8 cellular contexts compared by ENCODE assay signal in the genomic region with DNA sequence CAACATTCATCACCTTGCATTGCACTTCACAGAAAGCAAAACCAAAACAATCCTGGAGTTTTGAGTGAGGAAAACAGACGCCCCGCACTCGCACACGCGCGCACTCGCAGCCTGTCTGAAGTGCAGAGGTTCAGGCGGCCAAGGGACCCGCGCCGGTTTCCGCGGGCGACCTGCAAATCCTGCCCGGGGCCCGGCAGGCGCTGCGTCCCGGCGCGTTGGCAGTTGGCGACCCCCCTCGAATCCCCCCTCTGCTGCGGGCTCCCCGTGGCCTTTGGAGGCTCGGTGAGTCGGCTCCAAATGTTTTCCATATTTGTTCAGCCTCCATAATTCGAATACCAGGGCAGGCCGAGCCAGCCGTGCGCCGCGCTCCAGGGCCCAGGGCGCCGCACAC. TPM values are rescaled to one million over a fixed set of nuclear protein-coding genes. Genes with fewer than 3 reads are reported as not detected.
A peak's percentile ranks its signal among the peaks of the same experiment; 100 is the strongest.
DNase-seq lines count a peak whose midpoint lies in the region; ATAC-seq and TF ChIP-seq lines count a peak whose summit lies in the region.

A gene with protein sequence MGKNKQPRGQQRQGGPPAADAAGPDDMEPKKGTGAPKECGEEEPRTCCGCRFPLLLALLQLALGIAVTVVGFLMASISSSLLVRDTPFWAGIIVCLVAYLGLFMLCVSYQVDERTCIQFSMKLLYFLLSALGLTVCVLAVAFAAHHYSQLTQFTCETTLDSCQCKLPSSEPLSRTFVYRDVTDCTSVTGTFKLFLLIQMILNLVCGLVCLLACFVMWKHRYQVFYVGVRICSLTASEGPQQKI (plus strand): TSS at position 324 of the 391 bp plus-strand sequence. CDS start 100 bp downstream, outside the sequence.

- H3K9me3 ChIP-seq in left ventricle myocardium inferior (replicated peaks) = no peaks in the 10 kb centered on the region
- no peaks in the 10 kb centered on the region for H3K9me3 ChIP-seq in osteoblast (ENCODE audit: low read depth, low read length)

- H3K27ac ChIP-seq in left ventricle myocardium inferior (replicated peaks) (peak within 1 kb of the TSS; percentile 88), osteoblast (ENCODE audit: low read depth, low read length) (peak within 1 kb of the TSS; percentile 80)

- peaks cover 43% of the 10 kb centered on the region for H3K4me1 ChIP-seq in left ventricle myocardium inferior
- H3K4me1 ChIP-seq in osteoblast (ENCODE audit: insufficient read depth, low read length) = peaks cover 37% of the 10 kb centered on the region

- TF ChIP-seq CTCF in left ventricle myocardium inferior (IDR thresholded peaks at IDR 0.05; ENCODE audit: borderline replicate concordance) = no peak
- no peak for TF ChIP-seq CTCF in osteoblast (IDR thresholded peaks at IDR 0.05; ENCODE audit: extremely low read depth, low read depth, low read length)

- peak; percentile 45 for ATAC-seq in activated CD8-positive, alpha-beta memory T cell treated with anti-CD3 and anti-CD28 coated beads, Interleukin-2, amount 10 ng/mL, durations not matched to agents 7 days and 5 days
- ATAC-seq in activated naive CD8-positive, alpha-beta T cell treated with anti-CD3 and anti-CD28 coated beads, Interleukin-2, amount 10 ng/mL, durations not matched to agents 7 days and 5 days (ENCODE audit: low read depth) = peak; percentile 58
- no peak for ATAC-seq in GM21515 (IDR thresholded peaks at IDR 0.05; ENCODE audit: unreplicated experiment)

- H3K4me3 ChIP-seq in left ventricle myocardium inferior (peak within 1 kb of the TSS; percentile 79), osteoblast (ENCODE audit: insufficient read depth, low read length) (peak within 1 kb of the TSS; percentile 83)

- peak within 1 kb of the TSS; percentile 99 for H2AFZ ChIP-seq in osteoblast (ENCODE audit: low read length)

- H3K4me2 ChIP-seq in osteoblast (ENCODE audit: insufficient read depth, low read length) = peak within 1 kb of the TSS; percentile 96

- H4K20me1 ChIP-seq in osteoblast (ENCODE audit: insufficient read depth, low read length) = no peaks in the 10 kb centered on the region

- H3K79me2 ChIP-seq in osteoblast (ENCODE audit: insufficient read depth, low read length) = no peaks in the 10 kb centered on the region

- H3K9me3 Mint-ChIP-seq in activated CD8-positive, alpha-beta memory T cell treated with anti-CD3 and anti-CD28 coated beads, Interleukin-2, amount 10 ng/mL, durations not matched to agents 7 days and 5 days (ENCODE audit: low read depth) = no peaks in the 10 kb centered on the region
- no peaks in the 10 kb centered on the region for H3K9me3 Mint-ChIP-seq in activated naive CD8-positive, alpha-beta T cell treated with anti-CD3 and anti-CD28 coated beads, Interleukin-2, amount 10 ng/mL, durations not matched to agents 7 days and 5 days

- DNase-seq in activated CD8-positive, alpha-beta memory T cell treated with anti-CD3 and anti-CD28 coated beads, Interleukin-2, amount 10 ng/mL, durations not matched to agents 7 days and 5 days = no peak
- no peak for DNase-seq in activated CD8-positive, alpha-beta memory T cell treated with anti-CD3 and anti-CD28 coated beads, Interleukin-2, amount 50 U/mL, for 4 hours
- peak; percentile 15 for DNase-seq in HS-27A (ENCODE audit: low read depth)
- peak; percentile 39 for DNase-seq in activated naive CD8-positive, alpha-beta T cell treated with anti-CD3 and anti-CD28 coated beads, Interleukin-2, amount 10 ng/mL, durations not matched to agents 7 days and 5 days
- DNase-seq in left ventricle myocardium inferior = peak; percentile 73
- DNase-seq in osteoblast (ENCODE audit: insufficient read length, low spot score, missing footprints) = peak; percentile 70
- no peak for DNase-seq in MV-4-11 (lab: John Stamatoyannopoulos, UW)

- intact Hi-C loops in left ventricle myocardium inferior (cut with micrococcal nuclease) = loop anchor here (10.0 kb wide), 1 partner anchor 70 kb away; the partner anchor contains the start of gene BHLHE41

- H3K27me3 ChIP-seq in left ventricle myocardium inferior (ENCODE audit: low read depth) (no peaks in the 10 kb centered on the region), osteoblast (ENCODE audit: insufficient read depth, low read length) (no peaks in the 10 kb centered on the region)

- peak within 1 kb of the TSS; percentile 46 for H3K4me3 Mint-ChIP-seq in activated CD8-positive, alpha-beta memory T cell treated with anti-CD3 and anti-CD28 coated beads, Interleukin-2, amount 10 ng/mL, durations not matched to agents 7 days and 5 days
- peak within 1 kb of the TSS; percentile 79 for H3K4me3 Mint-ChIP-seq in activated naive CD8-positive, alpha-beta T cell treated with anti-CD3 and anti-CD28 coated beads, Interleukin-2, amount 10 ng/mL, durations not matched to agents 7 days and 5 days

- POLR2A ChIA-PET in activated naive CD8-positive, alpha-beta T cell treated with anti-CD3 and anti-CD28 coated beads, Interleukin-2, amount 10 ng/mL, durations not matched to agents 7 days and 5 days (lab: Charles Lee) = no interaction called here

- H3K36me3 ChIP-seq in left ventricle myocardium inferior (no peaks in the 10 kb centered on the region), osteoblast (ENCODE audit: insufficient read depth, low read length) (no peaks in the 10 kb centered on the region)

- H3K36me3 Mint-ChIP-seq in activated CD8-positive, alpha-beta memory T cell treated with anti-CD3 and anti-CD28 coated beads, Interleukin-2, amount 10 ng/mL, durations not matched to agents 7 days and 5 days = no peaks in the 10 kb centered on the region
- no peaks in the 10 kb centered on the region for H3K36me3 Mint-ChIP-seq in activated naive CD8-positive, alpha-beta T cell treated with anti-CD3 and anti-CD28 coated beads, Interleukin-2, amount 10 ng/mL, durations not matched to agents 7 days and 5 days

- CTCF ChIA-PET in activated CD8-positive, alpha-beta memory T cell treated with anti-CD3 and anti-CD28 coated beads, Interleukin-2, amount 10 ng/mL, durations not matched to agents 7 days and 5 days (lab: Charles Lee) = interaction anchor here (0.6 kb wide), 1 partner anchor 26 kb away, joined by 3 read pairs; no protein-coding TSS in a partner anchor

- peaks cover 82% of the 10 kb centered on the region for H3K27me3 Mint-ChIP-seq in activated CD8-positive, alpha-beta memory T cell treated with anti-CD3 and anti-CD28 coated beads, Interleukin-2, amount 10 ng/mL, durations not matched to agents 7 days and 5 days
- H3K27me3 Mint-ChIP-seq in activated naive CD8-positive, alpha-beta T cell treated with anti-CD3 and anti-CD28 coated beads, Interleukin-2, amount 10 ng/mL, durations not matched to agents 7 days and 5 days = peaks cover 75% of the 10 kb centered on the region

- peaks cover 5% of the 10 kb centered on the region for H3K4me1 Mint-ChIP-seq in activated CD8-positive, alpha-beta memory T cell treated with anti-CD3 and anti-CD28 coated beads, Interleukin-2, amount 10 ng/mL, durations not matched to agents 7 days and 5 days
- peaks cover 5% of the 10 kb centered on the region for H3K4me1 Mint-ChIP-seq in activated naive CD8-positive, alpha-beta T cell treated with anti-CD3 and anti-CD28 coated beads, Interleukin-2, amount 10 ng/mL, durations not matched to agents 7 days and 5 days

- H3K27ac Mint-ChIP-seq in activated CD8-positive, alpha-beta memory T cell treated with anti-CD3 and anti-CD28 coated beads, Interleukin-2, amount 10 ng/mL, durations not matched to agents 7 days and 5 days = no peak within 1 kb of the TSS
- no peak within 1 kb of the TSS for H3K27ac Mint-ChIP-seq in activated naive CD8-positive, alpha-beta T cell treated with anti-CD3 and anti-CD28 coated beads, Interleukin-2, amount 10 ng/mL, durations not matched to agents 7 days and 5 days

RNA-seq across cellular contexts. Expression of the gene that starts here (rescaled TPM):
- not detected for total RNA-seq in activated CD8-positive, alpha-beta memory T cell treated with anti-CD3 and anti-CD28 coated beads, Interleukin-2, amount 10 ng/mL, durations not matched to agents 7 days and 5 days
- not detected for total RNA-seq in activated naive CD8-positive, alpha-beta T cell treated with anti-CD3 and anti-CD28 coated beads, Interleukin-2, amount 10 ng/mL, durations not matched to agents 7 days and 5 days
- total RNA-seq in left ventricle myocardium inferior = 67.4 TPM
- total RNA-seq in osteoblast = 9.8 and 18.9 TPM in 2 replicates

Comparison
In these comparisons a context has a peak if more than half of its experiments do, and no peak if none do; other contexts are left out.
1. RNA of the gene that starts here (total RNA-seq): 67.4 TPM in left ventricle myocardium inferior (single experiment) and 9.8 to 18.9 TPM in osteoblast; not detected in activated CD8-positive, alpha-beta memory T cell treated with anti-CD3 and anti-CD28 coated beads, Interleukin-2, amount 10 ng/mL, durations not matched to agents 7 days and 5 days and not detected in activated naive CD8-positive, alpha-beta T cell treated with anti-CD3 and anti-CD28 coated beads, Interleukin-2, amount 10 ng/mL, durations not matched to agents 7 days and 5 days; every median in the first group is over 10 times any median in the second.
2. Peak in ATAC-seq in activated CD8-positive, alpha-beta memory T cell treated with anti-CD3 and anti-CD28 coated beads, Interleukin-2, amount 10 ng/mL, durations not matched to agents 7 days and 5 days; RNA of the gene not detected or under 1 TPM.
3. Peak in DNase-seq and ATAC-seq in activated naive CD8-positive, alpha-beta T cell treated with anti-CD3 and anti-CD28 coated beads, Interleukin-2, amount 10 ng/mL, durations not matched to agents 7 days and 5 days; RNA of the gene not detected or under 1 TPM.
4. DNase-seq: peak in HS-27A (single experiment), left ventricle myocardium inferior (single experiment) and osteoblast (single experiment); none in activated CD8-positive, alpha-beta memory T cell treated with anti-CD3 and anti-CD28 coated beads, Interleukin-2, amount 10 ng/mL, durations not matched to agents 7 days and 5 days (single experiment), activated CD8-positive, alpha-beta memory T cell treated with anti-CD3 and anti-CD28 coated beads, Interleukin-2, amount 50 U/mL, for 4 hours (single experiment) and MV-4-11 (single experiment).